In genomic region chr9:128894764-128895163, GRCh38 we compare ENCODE assay signal across 17 cellular contexts. TPM values are rescaled to one million over a fixed set of nuclear protein-coding genes. Genes with fewer than 3 reads are reported as not detected.
DNase-seq lines count a peak whose midpoint lies in the region; ATAC-seq, FAIRE-seq and TF ChIP-seq lines count a peak whose summit lies in the region.
"Had no signal": no experiment of that assay in that cellular context is flagged by ENCODE, and none has a peak within 500 bp of the region (broad histone marks: within the 10 kb centered on the region; RNA-seq: fewer than 3 reads in every experiment).

No MANE protein-coding gene starts in this region.

- peaks cover 17% of the 10 kb centered on the region for H3K36me3 Mint-ChIP-seq in activated CD4-positive, alpha-beta T cell treated with anti-CD3 and anti-CD28 coated beads for 36 hours (ENCODE audit: low read depth)
- no peaks in the 10 kb centered on the region for H3K36me3 Mint-ChIP-seq in natural killer cell treated with Interleukin-12 subunit alpha and Interleukin-12 subunit beta and Interleukin-15 and Interleukin-18, amount 100 ng/mL, for 72 hours

- intact Hi-C loops in activated CD4-positive, alpha-beta T cell treated with anti-CD3 and anti-CD28 coated beads for 36 hours (cut with DNase I, micrococcal nuclease): no loop called here

- no peaks in the 10 kb centered on the region for H3K9me2 ChIP-seq in MM.1S (replicated peaks; ENCODE audit: insufficient read depth, low read length)

- H3K36me3 ChIP-seq in MM.1S (replicated peaks; ENCODE audit: insufficient read depth, low read length): no peaks in the 10 kb centered on the region

- peaks cover 43% of the 10 kb centered on the region for H3K79me2 ChIP-seq in MM.1S (ENCODE audit: low read length)

- H3K4me3 ChIP-seq in MM.1S (ENCODE audit: low read length): no peak overlapping the region
- H3K4me3 ChIP-seq: upper lobe of left lung had no signal

- H3K4me3 Mint-ChIP-seq in activated CD4-positive, alpha-beta T cell treated with anti-CD3 and anti-CD28 coated beads for 36 hours: no peak overlapping the region
- peak overlapping the region; percentile 20 for H3K4me3 Mint-ChIP-seq in natural killer cell treated with Interleukin-12 subunit alpha and Interleukin-12 subunit beta and Interleukin-15 and Interleukin-18, amount 100 ng/mL, for 72 hours
- H3K4me3 Mint-ChIP-seq: CD14-positive monocyte had no signal

- no peak for TF ChIP-seq CTCF in MM.1S (IDR thresholded peaks at IDR 0.05; ENCODE audit: low read length)

- peaks cover 65% of the 10 kb centered on the region for H3K4me1 Mint-ChIP-seq in activated CD4-positive, alpha-beta T cell treated with anti-CD3 and anti-CD28 coated beads for 36 hours
- peaks cover 44 to 46% of the 10 kb centered on the region in 2 donors for H3K4me1 Mint-ChIP-seq in natural killer cell treated with Interleukin-12 subunit alpha and Interleukin-12 subunit beta and Interleukin-15 and Interleukin-18, amount 100 ng/mL, for 72 hours (ENCODE audit: low read depth in 2 of 2)

- H3K27ac ChIP-seq in MM.1S (ENCODE audit: low read length) (no peak overlapping the region), angular gyrus (ENCODE audit: low read depth, low read length) (peak overlapping the region; percentile 80)
- H3K27ac ChIP-seq: foreskin keratinocyte had no signal

- ATAC-seq in activated CD4-positive, alpha-beta T cell treated with anti-CD3 and anti-CD28 coated beads for 36 hours: peak; percentile 54
- ATAC-seq in natural killer cell treated with Interleukin-12 subunit alpha and Interleukin-12 subunit beta and Interleukin-15 and Interleukin-18, amount 100 ng/mL, for 72 hours: no peak
- ATAC-seq in HG03469 (IDR thresholded peaks at IDR 0.05; ENCODE audit: unreplicated experiment) (no peak), GM19397 (IDR thresholded peaks at IDR 0.05; ENCODE audit: unreplicated experiment) (no peak)
- ATAC-seq: foreskin keratinocyte, left colon had no signal

- CTCF ChIA-PET in activated CD4-positive, alpha-beta T cell treated with anti-CD3 and anti-CD28 coated beads for 36 hours (lab: Charles Lee): interaction anchor here (0.6 to 0.7 kb wide), 2 partner anchors 28 to 527 kb away, joined by 3 read pairs; no protein-coding TSS in a partner anchor

- peaks cover 19% of the 10 kb centered on the region for H3K4me1 ChIP-seq in MM.1S (ENCODE audit: low read length)

- H3F3A ChIP-seq in MM.1S (ENCODE audit: insufficient read depth, low read length): peaks cover 4% of the 10 kb centered on the region; the same call in 1 of the 2 replicates

- 0 out of 2 replicates have a peak overlapping the region, but pooled peaks have one; percentile 4 for H3K4me2 ChIP-seq in MM.1S (ENCODE audit: low read depth, low read length)

- H3K9me3 Mint-ChIP-seq in activated CD4-positive, alpha-beta T cell treated with anti-CD3 and anti-CD28 coated beads for 36 hours (ENCODE audit: low read depth): no peaks in the 10 kb centered on the region
- no peaks in the 10 kb centered on the region for H3K9me3 Mint-ChIP-seq in natural killer cell treated with Interleukin-12 subunit alpha and Interleukin-12 subunit beta and Interleukin-15 and Interleukin-18, amount 100 ng/mL, for 72 hours

- no peaks in the 10 kb centered on the region for H3K27me3 Mint-ChIP-seq in activated CD4-positive, alpha-beta T cell treated with anti-CD3 and anti-CD28 coated beads for 36 hours
- H3K27me3 Mint-ChIP-seq in natural killer cell treated with Interleukin-12 subunit alpha and Interleukin-12 subunit beta and Interleukin-15 and Interleukin-18, amount 100 ng/mL, for 72 hours: no peaks in the 10 kb centered on the region

- no peak overlapping the region for H3K9ac ChIP-seq in MM.1S (ENCODE audit: low read length)

- no peaks in the 10 kb centered on the region for H3K9me3 ChIP-seq in MM.1S (replicated peaks; ENCODE audit: insufficient read depth, low read length)
- H3K9me3 ChIP-seq: upper lobe of left lung had no signal

- H3K27me3 ChIP-seq in MM.1S (replicated peaks; ENCODE audit: insufficient read depth, low read length): no peaks in the 10 kb centered on the region
- H3K27me3 ChIP-seq: foreskin keratinocyte, upper lobe of left lung had no signal

- FAIRE-seq in GM12891 (lab: Jason Lieb, UNC): no peak
- FAIRE-seq: A204.1, endometrium had no signal

- no peak for TF ChIP-seq POLR2A in GM12891 (IDR thresholded peaks at IDR 0.05; ENCODE audit: low read depth, low read length)

- H4K20me1 ChIP-seq in MM.1S (ENCODE audit: insufficient read depth, low read length): no peaks in the 10 kb centered on the region

- peak; percentile 27 for DNase-seq in activated CD4-positive, alpha-beta T cell treated with anti-CD3 and anti-CD28 coated beads for 36 hours
- DNase-seq in activated CD4-positive, alpha-beta T cell treated with anti-CD3 and anti-CD28 coated beads for 48 hours: no peak
- no peak for DNase-seq in MM.1S
- DNase-seq in natural killer cell treated with Interleukin-12 subunit alpha and Interleukin-12 subunit beta and Interleukin-15 and Interleukin-18, amount 100 ng/mL, for 72 hours (ENCODE audit: low spot score): no peak
- DNase-seq in GM12891 (ENCODE audit: insufficient read length, low spot score): no peak
- DNase-seq: foreskin keratinocyte, NCI-H1930, NCI-H526, T1000, upper lobe of left lung had no signal

- no peak overlapping the region for H2AFZ ChIP-seq in MM.1S (ENCODE audit: low read length)

- H3K27ac Mint-ChIP-seq in activated CD4-positive, alpha-beta T cell treated with anti-CD3 and anti-CD28 coated beads for 36 hours: peak overlapping the region; percentile 29
- peak overlapping the region; percentile 17 to 71 for H3K27ac Mint-ChIP-seq in natural killer cell treated with Interleukin-12 subunit alpha and Interleukin-12 subunit beta and Interleukin-15 and Interleukin-18, amount 100 ng/mL, for 72 hours

- POLR2A ChIA-PET in activated CD4-positive, alpha-beta T cell treated with anti-CD3 and anti-CD28 coated beads for 36 hours (lab: Charles Lee): interaction anchor here (0.7 kb wide), 1 partner anchor 21 kb away, joined by 5 read pairs; no protein-coding TSS in a partner anchor

TF ChIP-seq in GM12891, 5 proteins besides CTCF, POLR2A, EP300 and RAD21:
- TF ChIP-seq SPI1 (IDR thresholded peaks at IDR 0.05; ENCODE audit: low read depth, low read length) (no peak), POLR2AphosphoS5 (IDR thresholded peaks at IDR 0.05; ENCODE audit: low read depth, low read length) (no peak), POU2F2 (IDR thresholded peaks at IDR 0.05; ENCODE audit: low read depth, low read length) (no peak), TAF1 (IDR thresholded peaks at IDR 0.05; ENCODE audit: low read depth, low read length) (no peak), PAX5 (IDR thresholded peaks at IDR 0.05; ENCODE audit: insufficient read depth, low read length, severe bottlenecking) (no peak)

RNA-seq across cellular contexts. Expression of gene LRRC8A, which starts 12.8 kb away (rescaled TPM):
- total RNA-seq in activated CD4-positive, alpha-beta T cell treated with anti-CD3 and anti-CD28 coated beads for 36 hours: 10 to 100 TPM; 14.9 to 15.5 TPM
- total RNA-seq in natural killer cell treated with Interleukin-12 subunit alpha and Interleukin-12 subunit beta and Interleukin-15 and Interleukin-18, amount 100 ng/mL, for 72 hours: 10 to 100 TPM; 25.6 to 28.2 TPM
- 5.2 TPM for polyA plus RNA-seq in GM12891 (2012; ENCODE audit: low read depth, missing spikeins)

RNA-seq across cellular contexts. Expression of gene KYAT1, which starts 13.0 kb away (rescaled TPM):
- total RNA-seq in activated CD4-positive, alpha-beta T cell treated with anti-CD3 and anti-CD28 coated beads for 36 hours: 10 to 100 TPM; 14.8 to 18.5 TPM
- 10 to 100 TPM in 1 of 2 donors, 1 to 10 TPM in 1; 6.7 to 19.9 TPM for total RNA-seq in natural killer cell treated with Interleukin-12 subunit alpha and Interleukin-12 subunit beta and Interleukin-15 and Interleukin-18, amount 100 ng/mL, for 72 hours
- 6.8 TPM for polyA plus RNA-seq in GM12891 (2012; ENCODE audit: low read depth, missing spikeins)

RNA-seq across cellular contexts. Expression of gene PHYHD1, which starts 26.0 kb away (rescaled TPM):
- total RNA-seq in activated CD4-positive, alpha-beta T cell treated with anti-CD3 and anti-CD28 coated beads for 36 hours: under 1 TPM; 0.21 to 0.44 TPM
- 1 to 10 TPM in 1 of 2 donors, under 1 TPM in 1; 0.24 to 1.1 TPM for total RNA-seq in natural killer cell treated with Interleukin-12 subunit alpha and Interleukin-12 subunit beta and Interleukin-15 and Interleukin-18, amount 100 ng/mL, for 72 hours
- polyA plus RNA-seq in GM12891 (2012; ENCODE audit: low read depth, missing spikeins): not detected
- polyA plus RNA-seq: CD14-positive monocyte had no signal

RNA-seq across cellular contexts. Expression of gene DOLK, which starts 52.6 kb away (rescaled TPM):
- total RNA-seq in activated CD4-positive, alpha-beta T cell treated with anti-CD3 and anti-CD28 coated beads for 36 hours: 1 to 10 TPM; 4.8 to 5.0 TPM
- 10 to 100 TPM in 1 of 2 donors, 1 to 10 TPM in 1; 8.7 to 11.5 TPM for total RNA-seq in natural killer cell treated with Interleukin-12 subunit alpha and Interleukin-12 subunit beta and Interleukin-15 and Interleukin-18, amount 100 ng/mL, for 72 hours
- 5.2 TPM for polyA plus RNA-seq in GM12891 (2012; ENCODE audit: low read depth, missing spikeins)

RNA-seq across cellular contexts. Expression of gene NUP188, which starts 52.7 kb away (rescaled TPM):
- total RNA-seq in activated CD4-positive, alpha-beta T cell treated with anti-CD3 and anti-CD28 coated beads for 36 hours: 100 to 1,000 TPM; 102 to 124 TPM
- 100 to 1,000 TPM; 103 to 143 TPM for total RNA-seq in natural killer cell treated with Interleukin-12 subunit alpha and Interleukin-12 subunit beta and Interleukin-15 and Interleukin-18, amount 100 ng/mL, for 72 hours
- polyA plus RNA-seq in GM12891 (2012; ENCODE audit: low read depth, missing spikeins): 29.5 TPM
